In the genomic region with DNA sequence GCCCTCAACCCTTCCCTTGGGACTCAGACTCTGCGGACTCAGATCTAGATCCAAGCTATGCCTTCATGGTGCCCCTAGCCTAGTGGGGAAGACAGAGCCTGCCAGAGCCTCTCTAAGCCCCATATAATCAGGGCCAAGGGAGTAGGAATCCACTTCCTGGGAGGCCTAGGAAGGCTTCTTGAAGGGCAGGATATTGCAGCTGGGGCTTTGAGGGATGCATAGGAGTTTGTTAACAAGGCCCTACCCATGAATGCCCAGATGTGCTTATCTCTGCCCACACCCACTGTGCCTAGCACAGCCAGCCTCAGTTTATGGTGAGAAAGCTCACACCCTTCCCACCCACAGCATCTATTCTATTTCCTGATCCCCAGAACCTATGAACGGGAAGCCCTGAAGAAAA, we compare ENCODE assay signal across 32 cellular contexts. TPM values are rescaled to one million over a fixed set of nuclear protein-coding genes. Genes with fewer than 3 reads are reported as not detected.
A peak's percentile ranks its signal among the peaks of the same experiment; 100 is the strongest.
DNase-seq lines count a peak whose midpoint lies in the region; ATAC-seq, FAIRE-seq and TF ChIP-seq lines count a peak whose summit lies in the region.
"Had no signal": no experiment of that assay in that cellular context is flagged by ENCODE, and none has a peak within 500 bp of the region (broad histone marks: within the 10 kb centered on the region; RNA-seq: fewer than 3 reads in every experiment).

No MANE protein-coding gene starts in this region.

- no peak overlapping the region for H3K27ac Mint-ChIP-seq in astrocyte (ENCODE audit: unreplicated experiment)
- peak overlapping the region; percentile 74 for H3K27ac Mint-ChIP-seq in neural progenitor cell
- H3K27ac Mint-ChIP-seq: CD4-positive, CD25-positive, alpha-beta regulatory T cell; CD8-positive, alpha-beta memory T cell had no signal

- no peak for TF ChIP-seq EP300 in HepG2 (IDR thresholded peaks at IDR 0.05; ENCODE audit: low read depth in 2 of 2, low read length in 2 of 2)
- no peak for TF ChIP-seq EP300 in HepG2 (CRISPR knock-in tag; IDR thresholded peaks at IDR 0.05; ENCODE audit: borderline replicate concordance)

- no peak overlapping the region for H3K27ac ChIP-seq in HepG2 (ENCODE audit: extremely low read length, insufficient read depth, low read length)
- H3K27ac ChIP-seq in right lobe of liver: no peak overlapping the region
- H3K27ac ChIP-seq in astrocyte (ENCODE audit: low read depth, low read length): no peak overlapping the region
- H3K27ac ChIP-seq in neural progenitor cell: no peak overlapping the region
- H3K27ac ChIP-seq: BLaER1 had no signal

- TF ChIP-seq RAD21 in HepG2 (CRISPR knock-in tag; IDR thresholded peaks at IDR 0.05): no peak

- H3K36me3 Mint-ChIP-seq in astrocyte (ENCODE audit: low read depth, unreplicated experiment) (peaks cover 15% of the 10 kb centered on the region), neural progenitor cell (peaks cover 11% of the 10 kb centered on the region)

- H2AFZ ChIP-seq in HepG2 (ENCODE audit: low read length) (no peak overlapping the region), astrocyte (ENCODE audit: low read depth, low read length) (no peak overlapping the region), neural progenitor cell (replicated peaks) (no peak overlapping the region)

- no peaks in the 10 kb centered on the region for H4K20me1 ChIP-seq in HepG2 (ENCODE audit: insufficient read depth, low read length)
- H4K20me1 ChIP-seq in astrocyte (ENCODE audit: insufficient read depth, low read length): no peaks in the 10 kb centered on the region
- no peaks in the 10 kb centered on the region for H4K20me1 ChIP-seq in neural progenitor cell (ENCODE audit: low read depth)
- H4K20me1 ChIP-seq: BLaER1 had no signal

- H3K27me3 Mint-ChIP-seq in astrocyte (ENCODE audit: low read depth, unreplicated experiment): no peaks in the 10 kb centered on the region
- H3K27me3 Mint-ChIP-seq in neural progenitor cell (ENCODE audit: insufficient read depth, low read depth): peaks cover 2% of the 10 kb centered on the region
- H3K27me3 Mint-ChIP-seq: CD4-positive, alpha-beta memory T cell; CD4-positive, CD25-positive, alpha-beta regulatory T cell; CD8-positive, alpha-beta memory T cell had no signal

- H3K4me1 ChIP-seq in HepG2 (ENCODE audit: insufficient read depth, low read length): no peaks in the 10 kb centered on the region
- H3K4me1 ChIP-seq in right lobe of liver: no peaks in the 10 kb centered on the region
- H3K4me1 ChIP-seq in astrocyte (ENCODE audit: insufficient read depth, low read length): no peaks in the 10 kb centered on the region
- no peaks in the 10 kb centered on the region for H3K4me1 ChIP-seq in neural progenitor cell
- H3K4me1 ChIP-seq: BE2C had no signal

- no peak for DNase-seq in HepG2 (ENCODE audit: low spot score)
- DNase-seq in right lobe of liver: no peak
- DNase-seq in astrocyte (ENCODE audit: low read depth): no peak
- no peak for DNase-seq in neural progenitor cell (ENCODE audit: low spot score)
- no peak for DNase-seq in NCI-H1417 (lab: John Stamatoyannopoulos, UW)
- no peak for DNase-seq in stimulated activated CD4-positive, alpha-beta T cell treated with anti-CD3 and anti-CD28 coated beads, Interleukin-2, amount 100 ng/mL, for 48 hours
- DNase-seq: 8988T; ACHN; BE2C; C1 segment of cervical spinal cord; CD4-positive, CD25-positive, alpha-beta regulatory T cell; CD8-positive, alpha-beta memory T cell; COR-L47; DMS 273 treated with DMSO at 0.1 percent for 48 hours; DMS153; DMS53; DMS79; DND-41; EL; GDM1 had no signal

- no peak for TF ChIP-seq POLR2A in HepG2 (IDR thresholded peaks at IDR 0.05; ENCODE audit: insufficient read depth in 1 of 2, low read depth in 2 of 2, low read length in 2 of 2)
- no peak for TF ChIP-seq POLR2A in right lobe of liver (IDR thresholded peaks at IDR 0.05)

- no peak for FAIRE-seq in HepG2 (lab: Jason Lieb, UNC)
- FAIRE-seq in astrocyte (lab: Jason Lieb, UNC): no peak
- FAIRE-seq: A204.1, GM12878, GM12892, GM18507 had no signal

- intact Hi-C loops in HepG2 (cut with micrococcal nuclease; ENCODE audit: unreplicated experiment) (no loop called here), right lobe of liver (cut with DNase I) (no loop called here)

- H3F3A ChIP-seq in neural progenitor cell (ENCODE audit: low read depth): no peaks in the 10 kb centered on the region

- peak overlapping the region; percentile 40 for H3K4me3 Mint-ChIP-seq in astrocyte (ENCODE audit: unreplicated experiment)
- H3K4me3 Mint-ChIP-seq in neural progenitor cell: no peak overlapping the region
- H3K4me3 Mint-ChIP-seq: CD14-positive monocyte; CD4-positive, alpha-beta memory T cell; CD8-positive, alpha-beta memory T cell had no signal

- no peak for ATAC-seq in HepG2
- no peak for ATAC-seq in right lobe of liver
- ATAC-seq in GM19328 (IDR thresholded peaks at IDR 0.05; ENCODE audit: unreplicated experiment): no peak
- ATAC-seq: GM12878 had no signal

- TF ChIP-seq CTCF in HepG2 (CRISPR knock-in tag; IDR thresholded peaks at IDR 0.05) (no peak), right lobe of liver (IDR thresholded peaks at IDR 0.05) (no peak), astrocyte (IDR thresholded peaks at IDR 0.05; ENCODE audit: insufficient read depth, low read depth, low read length) (no peak), neural progenitor cell (IDR thresholded peaks at IDR 0.05) (no peak)

- POLR2A ChIA-PET in HepG2 (lab: Yijun Ruan, JAX): interaction anchor here (2.4 kb wide), 1 partner anchor 12 kb away, joined by 7 read pairs; a partner anchor contains a TSS

- H3K27me3 ChIP-seq in HepG2 (ENCODE audit: control insufficient read depth in 1 of 2, insufficient read depth in 2 of 2, low read length in 2 of 2) (no peaks in the 10 kb centered on the region), right lobe of liver (no peaks in the 10 kb centered on the region), astrocyte (ENCODE audit: insufficient read depth, low read length) (no peaks in the 10 kb centered on the region), neural progenitor cell (no peaks in the 10 kb centered on the region)
- H3K27me3 ChIP-seq: BE2C, BLaER1 had no signal

- H3K9me3 Mint-ChIP-seq in astrocyte (ENCODE audit: unreplicated experiment): peaks cover 2% of the 10 kb centered on the region
- H3K9me3 Mint-ChIP-seq in neural progenitor cell: no peaks in the 10 kb centered on the region
- H3K9me3 Mint-ChIP-seq: CD4-positive, CD25-positive, alpha-beta regulatory T cell; CD8-positive, alpha-beta memory T cell had no signal

- H3K9me3 ChIP-seq in HepG2 (ENCODE audit: low read length): no peaks in the 10 kb centered on the region
- no peaks in the 10 kb centered on the region for H3K9me3 ChIP-seq in right lobe of liver
- H3K9me3 ChIP-seq in astrocyte (ENCODE audit: insufficient read depth, low read depth, low read length): no peaks in the 10 kb centered on the region
- no peaks in the 10 kb centered on the region for H3K9me3 ChIP-seq in neural progenitor cell (ENCODE audit: low read depth)
- H3K9me3 ChIP-seq: BE2C, BLaER1 had no signal

- H3K4me2 ChIP-seq in HepG2 (ENCODE audit: low read depth, low read length) (no peak overlapping the region), astrocyte (ENCODE audit: low read length) (no peak overlapping the region), neural progenitor cell (no peak overlapping the region)
- H3K4me2 ChIP-seq: BLaER1 had no signal

- WGBS in HepG2 (ENCODE audit: low lambda C conversion rate): 100% methylated on average over 2 of the region's 2 CpGs
- WGBS in right lobe of liver (ENCODE audit: insufficient coverage, low coverage, low lambda C conversion rate, missing lambda C conversion rate): 100% methylated on average over 1 of the region's 2 CpGs

- CTCF ChIA-PET in HepG2 (lab: Yijun Ruan, JAX; ENCODE audit: low intra/inter-chr PET ratio, low total read pairs): no interaction called here

- H3K4me3 ChIP-seq in HepG2 (replicated peaks in 1 of 3; ENCODE audit: insufficient read depth in 1 of 3, low read depth in 2 of 3, low read length in 3 of 3) (no peak overlapping the region), right lobe of liver (no peak overlapping the region), astrocyte (ENCODE audit: insufficient read depth, low read depth, low read length) (no peak overlapping the region), neural progenitor cell (no peak overlapping the region)
- H3K4me3 ChIP-seq: BLaER1, GM12878 had no signal

- BruUV-seq in HepG2 (replicated peaks; lab: Mats Ljungman, UMichigan): TSS peak; percentile 45

- H3K79me2 ChIP-seq in HepG2 (ENCODE audit: insufficient read depth, low read length): no peaks in the 10 kb centered on the region
- no peaks in the 10 kb centered on the region for H3K79me2 ChIP-seq in astrocyte (ENCODE audit: insufficient read depth, low read length)
- H3K79me2 ChIP-seq in neural progenitor cell (ENCODE audit: low read depth): no peaks in the 10 kb centered on the region

- in situ Hi-C loops in HepG2 (cut with HindIII; ENCODE audit: extremely low pct_ligation_motif_present, low pct_unique_long_range_greater_than_20kb): no loop called here

- H3K36me3 ChIP-seq in HepG2 (replicated peaks in 1 of 2; ENCODE audit: control insufficient read depth in 1 of 2, insufficient read depth in 2 of 2, low read length in 2 of 2) (peaks cover 0 to 4% of the 10 kb centered on the region in 2 experiments; a peak in 2 of 5 replicates), right lobe of liver (peaks cover 0 to 33% (median 1%) of the 10 kb centered on the region in 4 donors), astrocyte (ENCODE audit: insufficient read depth, low read length) (no peaks in the 10 kb centered on the region), neural progenitor cell (no peaks in the 10 kb centered on the region)
- H3K36me3 ChIP-seq: BE2C had no signal

- H3K9ac ChIP-seq in HepG2 (ENCODE audit: insufficient read depth, low read depth, low read length): no peak overlapping the region
- H3K9ac ChIP-seq in astrocyte (ENCODE audit: low read length): no peak overlapping the region
- no peak overlapping the region for H3K9ac ChIP-seq in neural progenitor cell
- H3K9ac ChIP-seq: BLaER1 had no signal

- H3K4me1 Mint-ChIP-seq in astrocyte (ENCODE audit: low read depth, unreplicated experiment) (no peaks in the 10 kb centered on the region), neural progenitor cell (no peaks in the 10 kb centered on the region)
- H3K4me1 Mint-ChIP-seq: CD14-positive monocyte had no signal

RNA-seq across cellular contexts. Expression of a gene that starts 11.3 kb away (rescaled TPM):
- total RNA-seq in HepG2 (2016; rRNA removed; fragmentation: Illumina TruSeq; extraction: Trizol) (12.9 and 14.3 TPM in 2 replicates), right lobe of liver (10 to 100 TPM; 10.1 to 24.1 (median 12.6) TPM), astrocyte (16.4 and 16.5 TPM in 2 replicates), neural progenitor cell (ENCODE audit: low replicate concordance) (17.3 and 41.1 TPM in 2 replicates)
- total RNA-seq in HepG2 (2016; cell fraction: cytosol; rRNA removed; fragmentation: Illumina TruSeq; extraction: Trizol; ENCODE audit: low read depth): 5.4 and 8.4 TPM in 2 replicates
- 12.1 and 15.3 TPM in 2 replicates for total RNA-seq in HepG2 (2016; cell fraction: insoluble cytoplasmic fraction; rRNA removed; fragmentation: Illumina TruSeq; extraction: Trizol)
- total RNA-seq in HepG2 (2016; cell fraction: membrane; rRNA removed; fragmentation: Illumina TruSeq; extraction: Trizol): 9.8 and 12.8 TPM in 2 replicates
- total RNA-seq in HepG2 (2016; cell fraction: nucleus; rRNA removed; fragmentation: Illumina TruSeq; extraction: Trizol): 10.6 and 14.8 TPM in 2 replicates
- 14.2 and 18.7 TPM in 2 replicates for polyA plus RNA-seq in HepG2 (2011; rRNA removed)
- 6.1 and 12.7 TPM in 2 replicates for polyA plus RNA-seq in HepG2 (2011; cell fraction: cytosol; rRNA removed)
- polyA plus RNA-seq in HepG2 (2011; cell fraction: nucleus; rRNA removed): 76.0 and 85.8 TPM in 2 replicates
- polyA plus RNA-seq in HepG2 (2012): 6.8 and 9.1 TPM in 2 replicates
- 2.7 and 3.6 TPM in 2 replicates for polyA plus RNA-seq in HepG2 (2016; cell fraction: cytosol; fragmentation: Illumina TruSeq; extraction: Trizol; ENCODE audit: low read depth)
- polyA plus RNA-seq in HepG2 (2016; cell fraction: insoluble cytoplasmic fraction; fragmentation: Illumina TruSeq; extraction: Trizol; ENCODE audit: low read depth): 9.5 and 10.3 TPM in 2 replicates
- 6.0 and 6.1 TPM in 2 replicates for polyA plus RNA-seq in HepG2 (2016; cell fraction: membrane; fragmentation: Illumina TruSeq; extraction: Trizol; ENCODE audit: low read depth)
- polyA plus RNA-seq in HepG2 (2016; cell fraction: nucleus; fragmentation: Illumina TruSeq; extraction: Trizol; ENCODE audit: insufficient read depth, low read depth): 28.0 and 28.5 TPM in 2 replicates
- polyA minus RNA-seq in HepG2 (2011; rRNA and poly(A)+ RNA removed; ENCODE audit: low replicate concordance): 14.2 and 22.9 TPM in 2 replicates
- polyA minus RNA-seq in HepG2 (2011; cell fraction: cytosol; rRNA and poly(A)+ RNA removed): 7.5 and 7.9 TPM in 2 replicates
- polyA minus RNA-seq in HepG2 (2011; cell fraction: nucleus; rRNA and poly(A)+ RNA removed): 15.3 and 18.5 TPM in 2 replicates

RNA-seq across cellular contexts. Expression of a gene that starts 12.3 kb away (rescaled TPM):
- total RNA-seq in HepG2 (2016; rRNA removed; fragmentation: Illumina TruSeq; extraction: Trizol) (66.9 and 85.6 TPM in 2 replicates), right lobe of liver (10 to 100 TPM; 52.5 to 81.2 (median 61.9) TPM), astrocyte (41.6 and 43.5 TPM in 2 replicates), neural progenitor cell (ENCODE audit: low replicate concordance) (15.1 and 21.4 TPM in 2 replicates)
- total RNA-seq in HepG2 (2016; cell fraction: cytosol; rRNA removed; fragmentation: Illumina TruSeq; extraction: Trizol; ENCODE audit: low read depth): 36.4 and 42.5 TPM in 2 replicates
- total RNA-seq in HepG2 (2016; cell fraction: insoluble cytoplasmic fraction; rRNA removed; fragmentation: Illumina TruSeq; extraction: Trizol): 71.3 and 95.8 TPM in 2 replicates
- total RNA-seq in HepG2 (2016; cell fraction: membrane; rRNA removed; fragmentation: Illumina TruSeq; extraction: Trizol): 34.6 and 39.3 TPM in 2 replicates
- 17.6 and 22.0 TPM in 2 replicates for total RNA-seq in HepG2 (2016; cell fraction: nucleus; rRNA removed; fragmentation: Illumina TruSeq; extraction: Trizol)
- polyA plus RNA-seq in HepG2 (2011; rRNA removed): 36.8 and 37.2 TPM in 2 replicates
- 49.6 and 71.2 TPM in 2 replicates for polyA plus RNA-seq in HepG2 (2011; cell fraction: cytosol; rRNA removed)
- polyA plus RNA-seq in HepG2 (2011; cell fraction: nucleus; rRNA removed): 14.2 and 18.6 TPM in 2 replicates
- 22.5 and 27.7 TPM in 2 replicates for polyA plus RNA-seq in HepG2 (2012)
- 36.7 and 39.3 TPM in 2 replicates for polyA plus RNA-seq in HepG2 (2016; cell fraction: cytosol; fragmentation: Illumina TruSeq; extraction: Trizol; ENCODE audit: low read depth)
- polyA plus RNA-seq in HepG2 (2016; cell fraction: insoluble cytoplasmic fraction; fragmentation: Illumina TruSeq; extraction: Trizol; ENCODE audit: low read depth): 81.5 and 84.4 TPM in 2 replicates
- 25.3 and 29.3 TPM in 2 replicates for polyA plus RNA-seq in HepG2 (2016; cell fraction: membrane; fragmentation: Illumina TruSeq; extraction: Trizol; ENCODE audit: low read depth)
- polyA plus RNA-seq in HepG2 (2016; cell fraction: nucleus; fragmentation: Illumina TruSeq; extraction: Trizol; ENCODE audit: insufficient read depth, low read depth): 29.4 and 38.4 TPM in 2 replicates
- polyA minus RNA-seq in HepG2 (2011; rRNA and poly(A)+ RNA removed; ENCODE audit: low replicate concordance): 6.8 and 14.7 TPM in 2 replicates
- polyA minus RNA-seq in HepG2 (2011; cell fraction: cytosol; rRNA and poly(A)+ RNA removed): 6.7 and 10.6 TPM in 2 replicates
- 4.5 and 6.2 TPM in 2 replicates for polyA minus RNA-seq in HepG2 (2011; cell fraction: nucleus; rRNA and poly(A)+ RNA removed)

RNA-seq across cellular contexts. Expression of a gene that starts 21.8 kb away (rescaled TPM):
- total RNA-seq in HepG2 (2016; rRNA removed; fragmentation: Illumina TruSeq; extraction: Trizol): not detected in 2 replicates
- not detected in 2 replicates for total RNA-seq in HepG2 (2016; cell fraction: cytosol; rRNA removed; fragmentation: Illumina TruSeq; extraction: Trizol; ENCODE audit: low read depth)
- not detected in 2 replicates for total RNA-seq in HepG2 (2016; cell fraction: insoluble cytoplasmic fraction; rRNA removed; fragmentation: Illumina TruSeq; extraction: Trizol)
- not detected in 2 replicates for total RNA-seq in HepG2 (2016; cell fraction: membrane; rRNA removed; fragmentation: Illumina TruSeq; extraction: Trizol)
- not detected in 2 replicates for total RNA-seq in HepG2 (2016; cell fraction: nucleus; rRNA removed; fragmentation: Illumina TruSeq; extraction: Trizol)
- not detected in 2 replicates for polyA plus RNA-seq in HepG2 (2011; rRNA removed)
- not detected in 2 replicates for polyA plus RNA-seq in HepG2 (2011; cell fraction: cytosol; rRNA removed)
- not detected in 2 replicates for polyA plus RNA-seq in HepG2 (2011; cell fraction: nucleus; rRNA removed)
- not detected in 2 replicates for polyA plus RNA-seq in HepG2 (2012)
- polyA plus RNA-seq in HepG2 (2016; cell fraction: cytosol; fragmentation: Illumina TruSeq; extraction: Trizol; ENCODE audit: low read depth): not detected in 2 replicates
- not detected in 2 replicates for polyA plus RNA-seq in HepG2 (2016; cell fraction: insoluble cytoplasmic fraction; fragmentation: Illumina TruSeq; extraction: Trizol; ENCODE audit: low read depth)
- polyA plus RNA-seq in HepG2 (2016; cell fraction: membrane; fragmentation: Illumina TruSeq; extraction: Trizol; ENCODE audit: low read depth): not detected in 2 replicates
- polyA plus RNA-seq in HepG2 (2016; cell fraction: nucleus; fragmentation: Illumina TruSeq; extraction: Trizol; ENCODE audit: insufficient read depth, low read depth): not detected in 2 replicates
- not detected in 2 replicates for polyA minus RNA-seq in HepG2 (2011; rRNA and poly(A)+ RNA removed; ENCODE audit: low replicate concordance)
- polyA minus RNA-seq in HepG2 (2011; cell fraction: cytosol; rRNA and poly(A)+ RNA removed): not detected in 2 replicates
- polyA minus RNA-seq in HepG2 (2011; cell fraction: nucleus; rRNA and poly(A)+ RNA removed): not detected in 2 replicates
- not detected for total RNA-seq in right lobe of liver
- not detected in 2 replicates for total RNA-seq in astrocyte
- not detected in 2 replicates for total RNA-seq in neural progenitor cell (ENCODE audit: low replicate concordance)
- total RNA-seq: A673; CD4-positive, alpha-beta memory T cell; CD4-positive, CD25-positive, alpha-beta regulatory T cell; CD8-positive, alpha-beta memory T cell; Daoy; G401; GM12878 had no signal
- polyA plus RNA-seq: AG04450; CD14-positive monocyte; CD4-positive, alpha-beta memory T cell; CD8-positive, alpha-beta memory T cell; GM12878 had no signal

RNA-seq across cellular contexts. Expression of a gene that starts 36.0 kb away (rescaled TPM):
- total RNA-seq in HepG2 (2016; rRNA removed; fragmentation: Illumina TruSeq; extraction: Trizol): not detected in 2 replicates
- not detected in 2 replicates for total RNA-seq in HepG2 (2016; cell fraction: cytosol; rRNA removed; fragmentation: Illumina TruSeq; extraction: Trizol; ENCODE audit: low read depth)
- total RNA-seq in HepG2 (2016; cell fraction: insoluble cytoplasmic fraction; rRNA removed; fragmentation: Illumina TruSeq; extraction: Trizol): not detected in 2 replicates
- total RNA-seq in HepG2 (2016; cell fraction: membrane; rRNA removed; fragmentation: Illumina TruSeq; extraction: Trizol): not detected in 2 replicates
- not detected in 2 replicates for total RNA-seq in HepG2 (2016; cell fraction: nucleus; rRNA removed; fragmentation: Illumina TruSeq; extraction: Trizol)
- polyA plus RNA-seq in HepG2 (2011; rRNA removed): 0.09 TPM in 2 replicates
- 0.11 and 0.14 TPM in 2 replicates for polyA plus RNA-seq in HepG2 (2011; cell fraction: cytosol; rRNA removed)
- 0.32 TPM in 1 of 2 replicates, not detected in the other for polyA plus RNA-seq in HepG2 (2011; cell fraction: nucleus; rRNA removed)
- polyA plus RNA-seq in HepG2 (2012): not detected in 2 replicates
- 0.07 TPM in 1 of 2 replicates, not detected in the other for polyA plus RNA-seq in HepG2 (2016; cell fraction: cytosol; fragmentation: Illumina TruSeq; extraction: Trizol; ENCODE audit: low read depth)
- not detected in 2 replicates for polyA plus RNA-seq in HepG2 (2016; cell fraction: insoluble cytoplasmic fraction; fragmentation: Illumina TruSeq; extraction: Trizol; ENCODE audit: low read depth)
- not detected in 2 replicates for polyA plus RNA-seq in HepG2 (2016; cell fraction: membrane; fragmentation: Illumina TruSeq; extraction: Trizol; ENCODE audit: low read depth)
- not detected in 2 replicates for polyA plus RNA-seq in HepG2 (2016; cell fraction: nucleus; fragmentation: Illumina TruSeq; extraction: Trizol; ENCODE audit: insufficient read depth, low read depth)
- 0.42 and 31.9 TPM in 2 replicates for polyA minus RNA-seq in HepG2 (2011; rRNA and poly(A)+ RNA removed; ENCODE audit: low replicate concordance)
- polyA minus RNA-seq in HepG2 (2011; cell fraction: cytosol; rRNA and poly(A)+ RNA removed): 0.70 TPM in 1 of 2 replicates, not detected in the other
- not detected in 2 replicates for polyA minus RNA-seq in HepG2 (2011; cell fraction: nucleus; rRNA and poly(A)+ RNA removed)
- 1 to 10 TPM in 3 of 6 experiments, under 1 TPM in 3; 0.49 to 2.5 (median 0.90) TPM for total RNA-seq in right lobe of liver
- total RNA-seq in astrocyte: 0.22 TPM in 1 of 2 replicates, not detected in the other
- total RNA-seq in neural progenitor cell (ENCODE audit: low replicate concordance): 2.4 and 2.8 TPM in 2 replicates
- polyA plus RNA-seq: AG04450 had no signal

RNA-seq across cellular contexts. Expression of a gene that starts 42.0 kb away (rescaled TPM):
- total RNA-seq in HepG2 (2016; rRNA removed; fragmentation: Illumina TruSeq; extraction: Trizol) (20.6 and 21.5 TPM in 2 replicates), right lobe of liver (10 to 100 TPM in 5 of 6 experiments, 1 to 10 TPM in 1; 7.9 to 27.0 (median 16.5) TPM), astrocyte (0.58 and 2.0 TPM in 2 replicates), neural progenitor cell (ENCODE audit: low replicate concordance) (14.7 and 32.5 TPM in 2 replicates)
- total RNA-seq in HepG2 (2016; cell fraction: cytosol; rRNA removed; fragmentation: Illumina TruSeq; extraction: Trizol; ENCODE audit: low read depth): 4.8 and 6.1 TPM in 2 replicates
- total RNA-seq in HepG2 (2016; cell fraction: insoluble cytoplasmic fraction; rRNA removed; fragmentation: Illumina TruSeq; extraction: Trizol): 12.8 and 26.0 TPM in 2 replicates
- 6.5 and 7.3 TPM in 2 replicates for total RNA-seq in HepG2 (2016; cell fraction: membrane; rRNA removed; fragmentation: Illumina TruSeq; extraction: Trizol)
- total RNA-seq in HepG2 (2016; cell fraction: nucleus; rRNA removed; fragmentation: Illumina TruSeq; extraction: Trizol): 21.9 and 26.6 TPM in 2 replicates
- 2.3 and 3.3 TPM in 2 replicates for polyA plus RNA-seq in HepG2 (2011; rRNA removed)
- 0.60 and 0.95 TPM in 2 replicates for polyA plus RNA-seq in HepG2 (2011; cell fraction: cytosol; rRNA removed)
- 7.0 and 7.9 TPM in 2 replicates for polyA plus RNA-seq in HepG2 (2011; cell fraction: nucleus; rRNA removed)
- polyA plus RNA-seq in HepG2 (2012): 5.3 and 9.8 TPM in 2 replicates
- 1.8 and 2.4 TPM in 2 replicates for polyA plus RNA-seq in HepG2 (2016; cell fraction: cytosol; fragmentation: Illumina TruSeq; extraction: Trizol; ENCODE audit: low read depth)
- polyA plus RNA-seq in HepG2 (2016; cell fraction: insoluble cytoplasmic fraction; fragmentation: Illumina TruSeq; extraction: Trizol; ENCODE audit: low read depth): 14.4 and 15.0 TPM in 2 replicates
- polyA plus RNA-seq in HepG2 (2016; cell fraction: membrane; fragmentation: Illumina TruSeq; extraction: Trizol; ENCODE audit: low read depth): 3.0 and 3.4 TPM in 2 replicates
- polyA plus RNA-seq in HepG2 (2016; cell fraction: nucleus; fragmentation: Illumina TruSeq; extraction: Trizol; ENCODE audit: insufficient read depth, low read depth): 30.0 and 33.5 TPM in 2 replicates
- 4.2 and 4.7 TPM in 2 replicates for polyA minus RNA-seq in HepG2 (2011; rRNA and poly(A)+ RNA removed; ENCODE audit: low replicate concordance)
- 4.5 and 6.3 TPM in 2 replicates for polyA minus RNA-seq in HepG2 (2011; cell fraction: cytosol; rRNA and poly(A)+ RNA removed)
- 3.5 and 6.6 TPM in 2 replicates for polyA minus RNA-seq in HepG2 (2011; cell fraction: nucleus; rRNA and poly(A)+ RNA removed)
- total RNA-seq: A673, Daoy had no signal
- polyA plus RNA-seq: AG04450, CD14-positive monocyte had no signal
